ENCODE assay signal across 8 cellular contexts in the genomic region with DNA sequence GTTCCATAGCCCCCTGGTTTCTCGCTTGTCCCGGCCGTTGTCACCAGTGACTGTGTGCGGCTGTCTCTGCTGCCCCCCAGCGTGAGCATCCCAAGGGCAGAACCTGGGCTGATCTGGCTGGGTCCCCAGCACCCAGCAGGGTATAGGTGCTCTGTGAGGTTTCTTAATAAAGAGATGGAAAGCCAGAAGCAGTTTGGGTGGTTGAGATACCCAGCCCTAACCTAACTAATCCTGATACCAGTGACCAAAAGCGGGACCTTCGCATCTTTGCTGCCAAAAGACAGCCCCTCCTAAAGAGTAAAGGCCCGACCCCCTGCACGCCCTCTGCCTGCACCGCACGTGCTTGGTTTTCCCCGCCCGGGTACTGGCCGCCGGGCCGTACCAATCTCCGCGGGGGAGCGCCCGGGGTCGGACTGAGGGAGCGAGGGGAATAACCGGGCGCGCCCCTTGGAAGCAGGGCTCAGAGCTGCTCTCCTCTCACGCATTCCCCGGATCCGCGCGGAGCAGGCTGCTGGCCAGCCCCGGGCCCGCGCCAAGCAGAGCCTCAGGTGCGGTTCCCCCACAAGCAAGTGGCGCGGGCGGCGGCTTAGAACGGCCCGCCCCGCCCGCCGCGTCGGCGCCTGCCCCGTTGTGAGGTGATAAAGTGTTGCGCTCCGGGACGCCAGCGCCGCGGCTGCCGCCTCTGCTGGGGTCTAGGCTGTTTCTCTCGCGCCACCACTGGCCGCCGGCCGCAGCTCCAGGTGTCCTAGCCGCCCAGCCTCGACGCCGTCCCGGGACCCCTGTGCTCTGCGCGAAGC. TPM values are rescaled to one million over a fixed set of nuclear protein-coding genes. Genes with fewer than 3 reads are reported as not detected.
DNase-seq lines count a peak whose midpoint lies in the region; ATAC-seq and TF ChIP-seq lines count a peak whose summit lies in the region.

A gene with protein sequence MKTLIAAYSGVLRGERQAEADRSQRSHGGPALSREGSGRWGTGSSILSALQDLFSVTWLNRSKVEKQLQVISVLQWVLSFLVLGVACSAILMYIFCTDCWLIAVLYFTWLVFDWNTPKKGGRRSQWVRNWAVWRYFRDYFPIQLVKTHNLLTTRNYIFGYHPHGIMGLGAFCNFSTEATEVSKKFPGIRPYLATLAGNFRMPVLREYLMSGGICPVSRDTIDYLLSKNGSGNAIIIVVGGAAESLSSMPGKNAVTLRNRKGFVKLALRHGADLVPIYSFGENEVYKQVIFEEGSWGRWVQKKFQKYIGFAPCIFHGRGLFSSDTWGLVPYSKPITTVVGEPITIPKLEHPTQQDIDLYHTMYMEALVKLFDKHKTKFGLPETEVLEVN (plus strand): TSS at position 667 of the 797 bp plus-strand sequence. CDS start 214 bp downstream, outside the sequence.

- peak; percentile 48; the same call in 1 of the 2 replicates for TF ChIP-seq CTCF in PC-9 (conservative IDR thresholded peaks at IDR 0.05)
- TF ChIP-seq CTCF in natural killer cell (IDR thresholded peaks at IDR 0.05), result no peak

- peaks cover 38% of the 10 kb centered on the region for H3K79me2 ChIP-seq in PC-9 (ENCODE audit: low read depth)

- no peaks in the 10 kb centered on the region for H3K9me2 ChIP-seq in PC-9 (ENCODE audit: insufficient read depth)

- CTCF ChIA-PET in PC-9 (lab: Charles Lee), result no interaction called here

- no peaks in the 10 kb centered on the region for H3K36me3 ChIP-seq in PC-9 (ENCODE audit: low read depth)

- H4K20me1 ChIP-seq in PC-9 (ENCODE audit: insufficient read depth), result no peaks in the 10 kb centered on the region

- peak within 1 kb of the TSS; percentile 83 for H2AFZ ChIP-seq in PC-9

- BruUV-seq in PC-9 (replicated peaks; lab: Mats Ljungman, UMichigan), result no TSS peak

- intact Hi-C loops in PC-9 (cut with micrococcal nuclease; ENCODE audit: unreplicated experiment), result no loop called here
- intact Hi-C loops in natural killer cell (cut with micrococcal nuclease), result no loop called here

- H3K4me3 ChIP-seq in PC-9, result peak within 1 kb of the TSS; percentile 80

- peaks cover 36% of the 10 kb centered on the region for H3F3A ChIP-seq in PC-9 (ENCODE audit: insufficient read depth, low read depth)

- no peaks in the 10 kb centered on the region for H3K9me3 Mint-ChIP-seq in activated T-cell treated with anti-CD3 and anti-CD28 coated beads, Interleukin-2, amount 50 U/mL, for 24 hours
- H3K9me3 Mint-ChIP-seq in natural killer cell, result no peaks in the 10 kb centered on the region

- in situ Hi-C loops in KBM-7 (cut with MboI; ENCODE audit: low pct_unique_long_range_greater_than_20kb, low sequenced_read_pairs), result no loop called here

- H3K4me1 Mint-ChIP-seq in activated T-cell treated with anti-CD3 and anti-CD28 coated beads, Interleukin-2, amount 50 U/mL, for 24 hours (ENCODE audit: low read depth), result peaks cover 26% of the 10 kb centered on the region
- peaks cover 14 to 16% of the 10 kb centered on the region in 2 donors for H3K4me1 Mint-ChIP-seq in natural killer cell

- peaks cover 25% of the 10 kb centered on the region for H3K27me3 Mint-ChIP-seq in activated T-cell treated with anti-CD3 and anti-CD28 coated beads, Interleukin-2, amount 50 U/mL, for 24 hours
- H3K27me3 Mint-ChIP-seq in natural killer cell (ENCODE audit: low read depth in 2 of 2), result peaks cover 36 to 39% of the 10 kb centered on the region in 2 donors

- ATAC-seq in GM21717 (IDR thresholded peaks at IDR 0.05; ENCODE audit: unreplicated experiment), result peak; percentile 49
- peak; percentile 91 to 92 (median 92) for ATAC-seq in natural killer cell
- peak; percentile 80 for ATAC-seq in stimulated activated naive CD8-positive, alpha-beta T cell treated with anti-CD3 and anti-CD28 coated beads, Interleukin-15, Interleukin-2, amounts not matched to agents 100 U/mL and 50 U/mL, for 24 hours

- H3K4me2 ChIP-seq in PC-9, result peak within 1 kb of the TSS; percentile 96

- POLR2A ChIA-PET in PC-9 (lab: Charles Lee; ENCODE audit: unreplicated experiment), result no interaction called here

- no peaks in the 10 kb centered on the region for H3K27me3 ChIP-seq in PC-9 (ENCODE audit: insufficient read depth, low read depth)

- DNase-seq in DMS53 (lab: John Stamatoyannopoulos, UW) (peak; percentile 97), KBM-7 (peak; percentile 81), PC-9 (peak; percentile 53 to 75), fibroblast of gingiva (ENCODE audit: low read depth) (peak; percentile 37), natural killer cell (peak; percentile 71)
- DNase-seq in activated T-cell treated with anti-CD3 and anti-CD28 coated beads, Interleukin-2, amount 50 U/mL, for 24 hours, result peak; percentile 86
- DNase-seq in stimulated activated naive CD8-positive, alpha-beta T cell treated with anti-CD3 and anti-CD28 coated beads, Interleukin-15, Interleukin-2, amounts not matched to agents 100 U/mL and 50 U/mL, for 24 hours, result peak; percentile 78

- peaks cover 52% of the 10 kb centered on the region for H3K4me1 ChIP-seq in PC-9 (replicated peaks; ENCODE audit: insufficient read depth)

- H3K27ac ChIP-seq in PC-9, result peak within 1 kb of the TSS; percentile 84

- peak within 1 kb of the TSS; percentile 59 for H3K4me3 Mint-ChIP-seq in activated T-cell treated with anti-CD3 and anti-CD28 coated beads, Interleukin-2, amount 50 U/mL, for 24 hours
- peak within 1 kb of the TSS; percentile 73 for H3K4me3 Mint-ChIP-seq in natural killer cell

- H3K9me3 ChIP-seq in PC-9 (ENCODE audit: insufficient read depth, low read depth), result no peaks in the 10 kb centered on the region

- no peaks in the 10 kb centered on the region for H3K36me3 Mint-ChIP-seq in activated T-cell treated with anti-CD3 and anti-CD28 coated beads, Interleukin-2, amount 50 U/mL, for 24 hours (ENCODE audit: low read depth)
- H3K36me3 Mint-ChIP-seq in natural killer cell, result no peaks in the 10 kb centered on the region

- peak within 1 kb of the TSS; percentile 68 for H3K27ac Mint-ChIP-seq in activated T-cell treated with anti-CD3 and anti-CD28 coated beads, Interleukin-2, amount 50 U/mL, for 24 hours
- peak within 1 kb of the TSS; percentile 24 to 91 for H3K27ac Mint-ChIP-seq in natural killer cell

RNA-seq across cellular contexts. Expression of the gene that starts here (rescaled TPM):
- total RNA-seq in PC-9 (2021) (6.5 and 7.1 TPM in 2 replicates), natural killer cell (1 to 10 TPM in 1 of 3 donors, under 1 TPM in 2; 0.24 to 2.8 (median 0.75) TPM)

Comparison
In these comparisons a context has a peak if more than half of its experiments do, and no peak if none do; other contexts are left out.
1. Peak in every context shown above with its lines: DNase-seq, ATAC-seq, H3K4me3 ChIP-seq and H3K27ac ChIP-seq.
2. DNase-seq: peak in every context shown above with its lines; median percentile 97 in DMS53; 86 in activated T-cell treated with anti-CD3 and anti-CD28 coated beads, Interleukin-2, amount 50 U/mL, for 24 hours; 81 in KBM-7; 78 in stimulated activated naive CD8-positive, alpha-beta T cell treated with anti-CD3 and anti-CD28 coated beads, Interleukin-15, Interleukin-2, amounts not matched to agents 100 U/mL and 50 U/mL, for 24 hours; 71 in natural killer cell; 64 in PC-9; 37 in fibroblast of gingiva.